Comparison of ENCODE assay signal across 1 cellular context in genomic region chr4:48164561-48164960, GRCh38. TPM values are rescaled to one million over a fixed set of nuclear protein-coding genes. Genes with fewer than 3 reads are reported as not detected.
"Had no signal": no experiment of that assay in that cellular context is flagged by ENCODE, and none has a peak within 500 bp of the region (broad histone marks: within the 10 kb centered on the region; RNA-seq: fewer than 3 reads in every experiment).

No MANE protein-coding gene starts in this region.

RNA-seq across cellular contexts. Expression of gene TXK, which starts 30.5 kb away (rescaled TPM):
- total RNA-seq: MCF 10A had no signal
